ENCODE assay signal across 24 cellular contexts in genomic region chr7:1750541-1751021, GRCh38.
DNase-seq lines count a peak whose midpoint lies in the region; ATAC-seq and TF ChIP-seq lines count a peak whose summit lies in the region.
"Had no signal": no experiment of that assay in that cellular context is flagged by ENCODE, and none has a peak within 500 bp of the region (broad histone marks: within the 10 kb centered on the region; RNA-seq: fewer than 3 reads in every experiment).

No MANE protein-coding gene starts in this region.

- H4K20me1 ChIP-seq in BLaER1 = no peaks in the 10 kb centered on the region; the same call in 1 of the 2 replicates
- H4K20me1 ChIP-seq in IMR-90 (ENCODE audit: insufficient read depth, low read length) = no peaks in the 10 kb centered on the region
- H4K20me1 ChIP-seq in osteoblast (ENCODE audit: insufficient read depth, low read length) = no peaks in the 10 kb centered on the region

- H3K9me3 ChIP-seq in BLaER1 (no peaks in the 10 kb centered on the region), IMR-90 (ENCODE audit: control insufficient read depth, insufficient read depth, low read length) (no peaks in the 10 kb centered on the region), osteoblast (ENCODE audit: low read depth, low read length) (no peaks in the 10 kb centered on the region)
- H3K9me3 ChIP-seq: Caco-2 had no signal

- H3K56ac ChIP-seq in IMR-90 (ENCODE audit: extremely low read depth, insufficient read depth, low read length) = no peak overlapping the region

- no peak overlapping the region for H2BK120ac ChIP-seq in IMR-90 (ENCODE audit: low read depth, low read length)

- H4K8ac ChIP-seq in IMR-90 (ENCODE audit: low read depth in 2 of 2, low read length in 2 of 2) = no peak overlapping the region

- H3K18ac ChIP-seq in IMR-90 (ENCODE audit: low read depth, low read length) = no peak overlapping the region

- H2BK5ac ChIP-seq in IMR-90 (ENCODE audit: low read depth, low read length, poor library complexity, severe bottlenecking) = no peak overlapping the region

- no TSS peak for BruUV-seq in IMR-90 (replicated peaks; lab: Mats Ljungman, UMichigan)

- no peak for TF ChIP-seq CTCF in IMR-90 (conservative IDR thresholded peaks at IDR 0.05; ENCODE audit: low read depth, low read length)
- TF ChIP-seq CTCF in osteoblast (IDR thresholded peaks at IDR 0.05; ENCODE audit: extremely low read depth, low read depth, low read length) = no peak

- no peak overlapping the region for H3K14ac ChIP-seq in IMR-90 (replicated peaks; ENCODE audit: low read depth, low read length)

- intact Hi-C loops in IMR-90 (cut with micrococcal nuclease) = no loop called here

- no peak overlapping the region for H3K4ac ChIP-seq in IMR-90 (ENCODE audit: low read depth, low read length)

- no peak for TF ChIP-seq POLR2A in IMR-90 (IDR thresholded peaks at IDR 0.05; ENCODE audit: low read depth, low read length)

- CTCF ChIA-PET in IMR-90 (lab: Yijun Ruan, JAX) = no interaction called here

- H3K79me2 ChIP-seq in osteoblast (ENCODE audit: insufficient read depth, low read length) = no peaks in the 10 kb centered on the region

- ATAC-seq in IMR-90 (ENCODE audit: low read depth) (no peak), esophagus mucosa (peak; percentile 6), HG03097 (IDR thresholded peaks at IDR 0.05; ENCODE audit: low FRiP score, unreplicated experiment) (no peak)

- 80% methylated on average over 9 of the region's 23 CpGs; no CpG with 5 or more reads in 1 of the 2 experiments for WGBS in IMR-90 (ENCODE audit: extremely low coverage in 2 of 2, insufficient read length in 1 of 2), 2 experiments

- H3K4me3 ChIP-seq in BLaER1 (no peak overlapping the region), IMR-90 (ENCODE audit: insufficient read depth, low read depth, low read length) (no peak overlapping the region), osteoblast (ENCODE audit: insufficient read depth, low read length) (no peak overlapping the region)
- H3K4me3 ChIP-seq: GM23248, PC-9 had no signal

- no peak overlapping the region for H4K5ac ChIP-seq in IMR-90 (ENCODE audit: low read depth, low read length)

- H2BK20ac ChIP-seq in IMR-90 (ENCODE audit: low read depth, low read length) = no peak overlapping the region

- H2BK15ac ChIP-seq in IMR-90 (ENCODE audit: low read depth, low read length) = no peak overlapping the region

- in situ Hi-C loops in IMR-90 (cut with MboI; ENCODE audit: low sequenced_read_pairs) = no loop called here

- H4K91ac ChIP-seq in IMR-90 (ENCODE audit: insufficient read depth, low read depth, low read length) = no peak overlapping the region

- no peaks in the 10 kb centered on the region for H3K79me1 ChIP-seq in IMR-90 (ENCODE audit: low read depth in 1 of 2, low read length in 2 of 2)

- H3K27ac ChIP-seq in BLaER1 (no peak overlapping the region), IMR-90 (ENCODE audit: insufficient read depth, low read length) (no peak overlapping the region), osteoblast (ENCODE audit: low read depth, low read length) (no peak overlapping the region)
- H3K27ac ChIP-seq: GM23248, PC-9 had no signal

- H2AK5ac ChIP-seq in IMR-90 (ENCODE audit: low read depth, low read length) = no peak overlapping the region

- H3K36me3 ChIP-seq in BLaER1 (peaks cover 10% of the 10 kb centered on the region; the same call in 1 of the 2 replicates), IMR-90 (ENCODE audit: control insufficient read depth, insufficient read depth, low read length) (no peaks in the 10 kb centered on the region), osteoblast (ENCODE audit: insufficient read depth, low read length) (no peaks in the 10 kb centered on the region)

- POLR2A ChIA-PET in IMR-90 (lab: Charles Lee; ENCODE audit: unreplicated experiment) = no interaction called here

- DNase-seq in IMR-90 (no peak), osteoblast (ENCODE audit: insufficient read length, low spot score, missing footprints) (peak; percentile 80), amygdala (lab: John Stamatoyannopoulos, UW) (no peak), SKM-1 (lab: John Stamatoyannopoulos, UW; ENCODE audit: unreplicated experiment) (no peak)
- no peak for DNase-seq in activated CD8-positive, alpha-beta memory T cell treated with anti-CD3 and anti-CD28 coated beads, Interleukin-2, amount 50 U/mL, for 4 hours
- DNase-seq: CD4-positive, alpha-beta memory T cell; GM23248; H9; HFFc6; KBM-7; MV-4-11; NCI-H1105 treated with DMSO at 0.1 percent for 48 hours; NCI-H146; NCI-H2029; NCI-H446 treated with DMSO at 0.1 percent for 48 hours; NCI-H526; NCI-H82; NK-92 treated with Interleukin-12 subunit alpha and Interleukin-12 subunit beta, amount 100 ng/mL, for 24 hours; PC-9; SHP77 treated with DMSO at 0.1 percent for 48 hours had no signal

- H3K4me2 ChIP-seq in BLaER1 (peak overlapping the region; percentile 37), IMR-90 (ENCODE audit: low read depth, low read length) (no peak overlapping the region), osteoblast (ENCODE audit: insufficient read depth, low read length) (no peak overlapping the region)
- H3K4me2 ChIP-seq: PC-9 had no signal

- H2AFZ ChIP-seq in IMR-90 (replicated peaks; ENCODE audit: low read length, poor library complexity) (no peak overlapping the region), osteoblast (ENCODE audit: low read length) (no peak overlapping the region)
- H2AFZ ChIP-seq: GM23248, PC-9 had no signal

- peak overlapping the region; percentile 28 for H2AK9ac ChIP-seq in IMR-90 (replicated peaks; ENCODE audit: low read depth, low read length, poor library complexity)

- H3K4me1 ChIP-seq in BLaER1 (peaks cover 71% of the 10 kb centered on the region), IMR-90 (ENCODE audit: control insufficient read depth, insufficient read depth, low read length) (no peaks in the 10 kb centered on the region), osteoblast (ENCODE audit: insufficient read depth, low read length) (no peaks in the 10 kb centered on the region)
- H3K4me1 ChIP-seq: Caco-2 had no signal

- TF ChIP-seq RAD21 in IMR-90 (IDR thresholded peaks at IDR 0.05; ENCODE audit: low read length) = no peak

- H3K9me1 ChIP-seq in IMR-90 (ENCODE audit: insufficient read depth, low read length) = no peaks in the 10 kb centered on the region

- no peak overlapping the region for H3K9ac ChIP-seq in BLaER1
- no peak overlapping the region for H3K9ac ChIP-seq in IMR-90 (ENCODE audit: low read depth, low read length)
- H3K9ac ChIP-seq: GM23248 had no signal

- dilution Hi-C loops in IMR-90 (cut with HindIII; ENCODE audit: low sequenced_read_pairs, unreplicated experiment) = no loop called here

- H3K23ac ChIP-seq in IMR-90 (ENCODE audit: low read depth, low read length) = no peak overlapping the region

- H3K27me3 ChIP-seq in BLaER1 (peaks cover 34% of the 10 kb centered on the region), IMR-90 (ENCODE audit: control insufficient read depth, insufficient read depth, low read length) (peaks cover 26% of the 10 kb centered on the region), osteoblast (ENCODE audit: insufficient read depth, low read length) (peaks cover 32% of the 10 kb centered on the region)

TF ChIP-seq in IMR-90, 13 proteins besides CTCF, POLR2A, EP300 and RAD21:
- no peak for TF ChIP-seq FOS (IDR thresholded peaks at IDR 0.05; ENCODE audit: low read depth, low read length)
- TF ChIP-seq RFX5 (IDR thresholded peaks at IDR 0.05; ENCODE audit: low read depth, low read length) = no peak
- no peak for TF ChIP-seq MAFK (IDR thresholded peaks at IDR 0.05; ENCODE audit: low read depth, low read length)
